ENCODE assay signal across 24 cellular contexts in genomic region chr2:168175469-168175868, GRCh38.
"Had no signal": no experiment of that assay in that cellular context is flagged by ENCODE, and none has a peak within 500 bp of the region (broad histone marks: within the 10 kb centered on the region; RNA-seq: fewer than 3 reads in every experiment).

No MANE protein-coding gene starts in this region.

- H3K4me3 Mint-ChIP-seq: activated CD4-positive, alpha-beta memory T cell treated with anti-CD3 and anti-CD28 coated beads for 36 hours; activated naive CD4-positive, alpha-beta T cell treated with anti-CD3 and anti-CD28 coated beads, Interleukin-2, amount 10 ng/mL, durations not matched to agents 7 days and 5 days; activated naive CD8-positive, alpha-beta T cell treated with anti-CD3 and anti-CD28 coated beads for 36 hours; WTC11 had no signal

- H3K36me3 Mint-ChIP-seq: WTC11 had no signal

- H3K27ac Mint-ChIP-seq: activated naive CD4-positive, alpha-beta T cell treated with anti-CD3 and anti-CD28 coated beads, Interleukin-2, amount 10 ng/mL, durations not matched to agents 7 days and 5 days; WTC11 had no signal

- DNase-seq: activated CD4-positive, alpha-beta T cell treated with anti-CD3 and anti-CD28 coated beads for 48 hours; activated CD4-positive, CD25-positive, alpha-beta regulatory T cell treated with anti-CD3 and anti-CD28 coated beads, Interleukin-2, amount 50 U/mL, for 72 hours; activated CD8-positive, alpha-beta memory T cell treated with anti-CD3 and anti-CD28 coated beads for 24 hours; activated gamma-delta T cell; activated naive CD8-positive, alpha-beta T cell treated with anti-CD3 and anti-CD28 coated beads for 36 hours; activated T-cell treated with anti-CD3 and anti-CD28 coated beads, Interleukin-2, amount 50 U/mL, for 4 hours; anterior cingulate cortex; NCI-H1105 treated with DMSO at 0.1 percent for 48 hours; NCI-H146; NCI-H187 treated with DMSO at 0.1 percent for 48 hours; NCI-H2081 treated with DMSO at 0.1 percent for 48 hours; NCI-H2227 treated with DMSO at 0.1 percent for 48 hours; NCI-H446 treated with DMSO at 0.1 percent for 48 hours; NCI-H524 treated with DMSO at 0.1 percent for 48 hours; NCI-H748 treated with DMSO at 0.1 percent for 48 hours; SHP77; SW 1271; T-helper 9 cell had no signal

- H3K9me3 ChIP-seq: SJSA1 had no signal

- H3K27me3 Mint-ChIP-seq: activated CD4-positive, alpha-beta memory T cell treated with anti-CD3 and anti-CD28 coated beads for 36 hours; activated naive CD4-positive, alpha-beta T cell treated with anti-CD3 and anti-CD28 coated beads, Interleukin-2, amount 10 ng/mL, durations not matched to agents 7 days and 5 days; activated naive CD8-positive, alpha-beta T cell treated with anti-CD3 and anti-CD28 coated beads for 36 hours had no signal

- H3K9me3 Mint-ChIP-seq: activated CD4-positive, alpha-beta memory T cell treated with anti-CD3 and anti-CD28 coated beads for 36 hours; activated naive CD4-positive, alpha-beta T cell treated with anti-CD3 and anti-CD28 coated beads, Interleukin-2, amount 10 ng/mL, durations not matched to agents 7 days and 5 days; activated naive CD8-positive, alpha-beta T cell treated with anti-CD3 and anti-CD28 coated beads for 36 hours; activated T-cell treated with anti-CD3 and anti-CD28 coated beads, Interleukin-2, amount 50 U/mL, for 4 hours; T-helper 1 cell treated with Interleukin-12 subunit alpha and Interleukin-12 subunit beta and Interleukin-4 antibody, amounts not matched to agents 30 μg/mL and 1 μg/mL, for 36 hours; WTC11 had no signal

- ATAC-seq: SK-N-SH treated with all-trans-retinoic acid at 6 μM for 48 hours, WTC11 had no signal
